In genomic region chr7:105399043-105399725, GRCh38 we compare ENCODE assay signal across 10 cellular contexts. TPM values are rescaled to one million over a fixed set of nuclear protein-coding genes. Genes with fewer than 3 reads are reported as not detected.
DNase-seq lines count a peak whose midpoint lies in the region; ATAC-seq and TF ChIP-seq lines count a peak whose summit lies in the region.
"Had no signal": no experiment of that assay in that cellular context is flagged by ENCODE, and none has a peak within 500 bp of the region (broad histone marks: within the 10 kb centered on the region; RNA-seq: fewer than 3 reads in every experiment).

No MANE protein-coding gene starts in this region.

- no peak for TF ChIP-seq POLR2A in right lobe of liver (IDR thresholded peaks at IDR 0.05)

- no peaks in the 10 kb centered on the region for H3K36me3 ChIP-seq in right lobe of liver

- intact Hi-C loops in right lobe of liver (cut with DNase I): no loop called here

- WGBS in right lobe of liver (ENCODE audit: insufficient coverage, low coverage, low lambda C conversion rate, missing lambda C conversion rate): 79% methylated on average over 3 of the region's 3 CpGs

- H3K4me1 ChIP-seq in right lobe of liver: no peaks in the 10 kb centered on the region

- no peaks in the 10 kb centered on the region for H3K9me3 ChIP-seq in right lobe of liver

- TF ChIP-seq CTCF in C4-2B (conservative IDR thresholded peaks at IDR 0.05) (peak; percentile 65), right lobe of liver (IDR thresholded peaks at IDR 0.05) (peak; percentile 12 to 36 (median 28))

- no peaks in the 10 kb centered on the region for H3K27me3 ChIP-seq in right lobe of liver

- H3K4me3 ChIP-seq in right lobe of liver: no peak overlapping the region

- ATAC-seq in right lobe of liver (peak in 1 of 4 donors; percentile 40), HG03439 (IDR thresholded peaks at IDR 0.05; ENCODE audit: unreplicated experiment) (no peak)
- ATAC-seq: sciatic nerve had no signal

- DNase-seq in LHCN-M2 (ENCODE audit: low read depth) (peak; percentile 45), astrocyte of the hippocampus (ENCODE audit: low read depth, low spot score) (peak; percentile 42), right lobe of liver (no peak), epidermal melanocyte (ENCODE audit: insufficient read length, low spot score) (no peak), NCI-H345 treated with DMSO at 0.1 percent for 48 hours (lab: John Stamatoyannopoulos, UW; ENCODE audit: unreplicated experiment) (no peak)
- no peak for DNase-seq in stimulated activated CD8-positive, alpha-beta memory T cell treated with anti-CD3 and anti-CD28 coated beads, Interleukin-4, amount 100 ng/mL, for 48 hours
- DNase-seq: activated effector memory CD4-positive, alpha-beta T cell treated with Interleukin-2 at 50 U/mL for 16 hours had no signal

- no peak overlapping the region for H3K27ac ChIP-seq in C4-2B
- H3K27ac ChIP-seq in right lobe of liver: no peak overlapping the region

RNA-seq across cellular contexts. Expression of gene SRPK2, which starts 10.5 kb away (rescaled TPM):
- total RNA-seq in LHCN-M2 (2014; rRNA removed): 42.6 and 47.2 TPM in 2 replicates
- 26.8 TPM for polyA plus RNA-seq in LHCN-M2 (2012)
- total RNA-seq in right lobe of liver: 10 to 100 TPM; 15.5 to 21.1 (median 18.2) TPM

Comparison
In these comparisons a context has a peak if more than half of its experiments do, and no peak if none do; other contexts are left out.
1. DNase-seq: peak in LHCN-M2 (single experiment) and astrocyte of the hippocampus (single experiment); none in right lobe of liver (0 of 3), stimulated activated CD8-positive, alpha-beta memory T cell treated with anti-CD3 and anti-CD28 coated beads, Interleukin-4, amount 100 ng/mL, for 48 hours (single experiment), epidermal melanocyte (single experiment) and NCI-H345 treated with DMSO at 0.1 percent for 48 hours (single experiment).